ENCODE assay signal across 1 cellular context in genomic region chr7:5822742-5823503, GRCh38.
TF ChIP-seq lines count a peak whose summit lies in the region.

No MANE protein-coding gene starts in this region.

TF ChIP-seq in HepG2, 621 proteins besides CTCF, POLR2A, EP300 and RAD21 (continued from another document and continues in another):
- TF ChIP-seq, protein P1, sequence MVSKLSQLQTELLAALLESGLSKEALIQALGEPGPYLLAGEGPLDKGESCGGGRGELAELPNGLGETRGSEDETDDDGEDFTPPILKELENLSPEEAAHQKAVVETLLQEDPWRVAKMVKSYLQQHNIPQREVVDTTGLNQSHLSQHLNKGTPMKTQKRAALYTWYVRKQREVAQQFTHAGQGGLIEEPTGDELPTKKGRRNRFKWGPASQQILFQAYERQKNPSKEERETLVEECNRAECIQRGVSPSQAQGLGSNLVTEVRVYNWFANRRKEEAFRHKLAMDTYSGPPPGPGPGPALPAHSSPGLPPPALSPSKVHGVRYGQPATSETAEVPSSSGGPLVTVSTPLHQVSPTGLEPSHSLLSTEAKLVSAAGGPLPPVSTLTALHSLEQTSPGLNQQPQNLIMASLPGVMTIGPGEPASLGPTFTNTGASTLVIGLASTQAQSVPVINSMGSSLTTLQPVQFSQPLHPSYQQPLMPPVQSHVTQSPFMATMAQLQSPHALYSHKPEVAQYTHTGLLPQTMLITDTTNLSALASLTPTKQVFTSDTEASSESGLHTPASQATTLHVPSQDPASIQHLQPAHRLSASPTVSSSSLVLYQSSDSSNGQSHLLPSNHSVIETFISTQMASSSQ (IDR thresholded peaks at IDR 0.05; ENCODE audit: low read depth): no peak
- TF ChIP-seq, protein P1 (CRISPR knock-in tag; IDR thresholded peaks at IDR 0.05; ENCODE audit: borderline replicate concordance): no peak
- TF ChIP-seq TAF1 (CRISPR knock-in tag; IDR thresholded peaks at IDR 0.05) (peak; percentile 47; the same call in 1 of the 2 replicates), HOXA7 (CRISPR knock-in tag; IDR thresholded peaks at IDR 0.05) (no peak), ZNF547 (CRISPR knock-in tag; IDR thresholded peaks at IDR 0.05) (no peak), KLF11 (CRISPR knock-in tag; IDR thresholded peaks at IDR 0.05) (peak; percentile 44; the same call in 1 of the 2 replicates), ZNF775 (CRISPR knock-in tag; IDR thresholded peaks at IDR 0.05; ENCODE audit: borderline replicate concordance) (no peak), ZNF7 (CRISPR knock-in tag; IDR thresholded peaks at IDR 0.05) (peak; percentile 61; the same call in 1 of the 2 replicates), PRDM4 (CRISPR knock-in tag; IDR thresholded peaks at IDR 0.05; ENCODE audit: borderline replicate concordance) (no peak), MXD1 (CRISPR knock-in tag; IDR thresholded peaks at IDR 0.05) (peak; percentile 54; the same call in 1 of the 2 replicates), ZSCAN20 (CRISPR knock-in tag; IDR thresholded peaks at IDR 0.05; ENCODE audit: borderline replicate concordance) (no peak), ZFP36 (IDR thresholded peaks at IDR 0.05; ENCODE audit: borderline replicate concordance, low read depth, low read length, partially characterized antibody) (no peak), ZNF83 (CRISPR knock-in tag; IDR thresholded peaks at IDR 0.05; ENCODE audit: borderline replicate concordance) (no peak), KAT2B (IDR thresholded peaks at IDR 0.05; ENCODE audit: borderline replicate concordance, low read depth, low read length) (no peak), ZNF816 (CRISPR knock-in tag; IDR thresholded peaks at IDR 0.05; ENCODE audit: borderline replicate concordance) (no peak), ZNF329 (CRISPR knock-in tag; IDR thresholded peaks at IDR 0.05; ENCODE audit: low read depth) (no peak), SAP130 (CRISPR knock-in tag; IDR thresholded peaks at IDR 0.05; ENCODE audit: low read depth) (peak; percentile 90), ZNF20 (CRISPR knock-in tag; IDR thresholded peaks at IDR 0.05) (no peak), TCF7L2 (IDR thresholded peaks at IDR 0.05; ENCODE audit: low read depth, low read length) (no peak), RELA (CRISPR knock-in tag; IDR thresholded peaks at IDR 0.05) (no peak), AKNA (CRISPR knock-in tag; IDR thresholded peaks at IDR 0.05; ENCODE audit: borderline replicate concordance) (no peak), ZNF260 (CRISPR knock-in tag; IDR thresholded peaks at IDR 0.05; ENCODE audit: borderline replicate concordance, low read depth) (no peak), ZNF101 (CRISPR knock-in tag; IDR thresholded peaks at IDR 0.05; ENCODE audit: borderline replicate concordance, low read depth) (no peak), ZNF772 (CRISPR knock-in tag; IDR thresholded peaks at IDR 0.05) (0 out of 2 replicates have a peak, but pooled peaks have one; percentile 26), MXI1 (IDR thresholded peaks at IDR 0.05; ENCODE audit: borderline replicate concordance, low read depth, low read length) (peak; percentile 81; the same call in 1 of the 3 replicates), ZNF615 (CRISPR knock-in tag; IDR thresholded peaks at IDR 0.05; ENCODE audit: borderline replicate concordance) (no peak)
- TF ChIP-seq, protein P2, sequence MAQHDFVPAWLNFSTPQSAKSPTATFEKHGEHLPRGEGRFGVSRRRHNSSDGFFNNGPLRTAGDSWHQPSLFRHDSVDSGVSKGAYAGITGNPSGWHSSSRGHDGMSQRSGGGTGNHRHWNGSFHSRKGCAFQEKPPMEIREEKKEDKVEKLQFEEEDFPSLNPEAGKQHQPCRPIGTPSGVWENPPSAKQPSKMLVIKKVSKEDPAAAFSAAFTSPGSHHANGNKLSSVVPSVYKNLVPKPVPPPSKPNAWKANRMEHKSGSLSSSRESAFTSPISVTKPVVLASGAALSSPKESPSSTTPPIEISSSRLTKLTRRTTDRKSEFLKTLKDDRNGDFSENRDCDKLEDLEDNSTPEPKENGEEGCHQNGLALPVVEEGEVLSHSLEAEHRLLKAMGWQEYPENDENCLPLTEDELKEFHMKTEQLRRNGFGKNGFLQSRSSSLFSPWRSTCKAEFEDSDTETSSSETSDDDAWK (CRISPR knock-in tag; IDR thresholded peaks at IDR 0.05): no peak
- TF ChIP-seq, protein P3, sequence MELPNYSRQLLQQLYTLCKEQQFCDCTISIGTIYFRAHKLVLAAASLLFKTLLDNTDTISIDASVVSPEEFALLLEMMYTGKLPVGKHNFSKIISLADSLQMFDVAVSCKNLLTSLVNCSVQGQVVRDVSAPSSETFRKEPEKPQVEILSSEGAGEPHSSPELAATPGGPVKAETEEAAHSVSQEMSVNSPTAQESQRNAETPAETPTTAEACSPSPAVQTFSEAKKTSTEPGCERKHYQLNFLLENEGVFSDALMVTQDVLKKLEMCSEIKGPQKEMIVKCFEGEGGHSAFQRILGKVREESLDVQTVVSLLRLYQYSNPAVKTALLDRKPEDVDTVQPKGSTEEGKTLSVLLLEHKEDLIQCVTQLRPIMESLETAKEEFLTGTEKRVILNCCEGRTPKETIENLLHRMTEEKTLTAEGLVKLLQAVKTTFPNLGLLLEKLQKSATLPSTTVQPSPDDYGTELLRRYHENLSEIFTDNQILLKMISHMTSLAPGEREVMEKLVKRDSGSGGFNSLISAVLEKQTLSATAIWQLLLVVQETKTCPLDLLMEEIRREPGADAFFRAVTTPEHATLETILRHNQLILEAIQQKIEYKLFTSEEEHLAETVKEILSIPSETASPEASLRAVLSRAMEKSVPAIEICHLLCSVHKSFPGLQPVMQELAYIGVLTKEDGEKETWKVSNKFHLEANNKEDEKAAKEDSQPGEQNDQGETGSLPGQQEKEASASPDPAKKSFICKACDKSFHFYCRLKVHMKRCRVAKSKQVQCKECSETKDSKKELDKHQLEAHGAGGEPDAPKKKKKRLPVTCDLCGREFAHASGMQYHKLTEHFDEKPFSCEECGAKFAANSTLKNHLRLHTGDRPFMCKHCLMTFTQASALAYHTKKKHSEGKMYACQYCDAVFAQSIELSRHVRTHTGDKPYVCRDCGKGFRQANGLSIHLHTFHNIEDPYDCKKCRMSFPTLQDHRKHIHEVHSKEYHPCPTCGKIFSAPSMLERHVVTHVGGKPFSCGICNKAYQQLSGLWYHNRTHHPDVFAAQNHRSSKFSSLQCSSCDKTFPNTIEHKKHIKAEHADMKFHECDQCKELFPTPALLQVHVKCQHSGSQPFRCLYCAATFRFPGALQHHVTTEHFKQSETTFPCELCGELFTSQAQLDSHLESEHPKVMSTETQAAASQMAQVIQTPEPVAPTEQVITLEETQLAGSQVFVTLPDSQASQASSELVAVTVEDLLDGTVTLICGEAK (IDR thresholded peaks at IDR 0.05): no peak
- TF ChIP-seq, protein P3 (CRISPR knock-in tag; IDR thresholded peaks at IDR 0.05): no peak; the same call in 1 of the 2 replicates
- TF ChIP-seq, protein P4, sequence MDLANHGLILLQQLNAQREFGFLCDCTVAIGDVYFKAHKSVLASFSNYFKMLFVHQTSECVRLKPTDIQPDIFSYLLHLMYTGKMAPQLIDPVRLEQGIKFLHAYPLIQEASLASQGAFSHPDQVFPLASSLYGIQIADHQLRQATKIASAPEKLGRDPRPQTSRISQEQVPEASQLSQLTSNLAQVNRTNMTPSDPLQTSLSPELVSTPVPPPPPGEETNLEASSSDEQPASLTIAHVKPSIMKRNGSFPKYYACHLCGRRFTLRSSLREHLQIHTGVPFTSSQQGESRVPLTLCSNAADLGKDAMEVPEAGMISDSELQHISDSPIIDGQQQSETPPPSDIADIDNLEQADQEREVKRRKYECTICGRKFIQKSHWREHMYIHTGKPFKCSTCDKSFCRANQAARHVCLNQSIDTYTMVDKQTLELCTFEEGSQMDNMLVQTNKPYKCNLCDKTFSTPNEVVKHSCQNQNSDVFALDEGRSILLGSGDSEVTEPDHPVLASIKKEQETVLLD (CRISPR knock-in tag; IDR thresholded peaks at IDR 0.05; ENCODE audit: low read depth): no peak
